In genomic region chr11:75558939-75559843, GRCh38 we compare ENCODE assay signal across 10 cellular contexts. TPM values are rescaled to one million over a fixed set of nuclear protein-coding genes. Genes with fewer than 3 reads are reported as not detected.
DNase-seq lines count a peak whose midpoint lies in the region; FAIRE-seq and TF ChIP-seq lines count a peak whose summit lies in the region.
"Had no signal": no experiment of that assay in that cellular context is flagged by ENCODE, and none has a peak within 500 bp of the region (broad histone marks: within the 10 kb centered on the region; RNA-seq: fewer than 3 reads in every experiment).

No MANE protein-coding gene starts in this region.

- H3K27ac ChIP-seq in astrocyte (ENCODE audit: low read depth, low read length) (peak overlapping the region; percentile 71), smooth muscle cell (ENCODE audit: low read depth) (peak overlapping the region; percentile 99)
- H3K27ac ChIP-seq: VCaP had no signal

- no peak for FAIRE-seq in astrocyte (lab: Jason Lieb, UNC)
- FAIRE-seq: GM12878 had no signal

- H3K9ac ChIP-seq in astrocyte (ENCODE audit: low read length) (peak overlapping the region; percentile 58), smooth muscle cell (ENCODE audit: low read depth) (peak overlapping the region; percentile 21)

- H3K27me3 ChIP-seq in astrocyte (ENCODE audit: insufficient read depth, low read length) = no peaks in the 10 kb centered on the region
- no peaks in the 10 kb centered on the region for H3K27me3 ChIP-seq in smooth muscle cell (ENCODE audit: low read depth)

- peak; percentile 82 for DNase-seq in GM03348 (ENCODE audit: low spot score)
- DNase-seq in astrocyte (ENCODE audit: low read depth) = peak; percentile 79
- DNase-seq in hepatic stellate cell (ENCODE audit: low spot score) = peak; percentile 82
- DNase-seq in smooth muscle cell (lab: John Stamatoyannopoulos, UW; ENCODE audit: unreplicated experiment) = no peak
- DNase-seq in NCI-H1694 treated with DMSO at 0.1 percent for 48 hours (lab: John Stamatoyannopoulos, UW) = no peak
- DNase-seq in effector CD8-positive, alpha-beta T cell (lab: John Stamatoyannopoulos, UW) = no peak
- DNase-seq in HuH-7 (ENCODE audit: low spot score) = no peak
- no peak for DNase-seq in activated CD4-positive, alpha-beta T cell treated with anti-CD3 and anti-CD28 coated beads, Interleukin-2, amount 50 U/mL, for 1 hour

- H2AFZ ChIP-seq in astrocyte (ENCODE audit: low read depth, low read length) (peak overlapping the region; percentile 49), smooth muscle cell (ENCODE audit: low read depth) (no peak overlapping the region)

- H3K36me3 ChIP-seq in astrocyte (ENCODE audit: insufficient read depth, low read length) (no peaks in the 10 kb centered on the region), smooth muscle cell (ENCODE audit: low read depth) (no peaks in the 10 kb centered on the region)

- H3K4me3 ChIP-seq in astrocyte (ENCODE audit: insufficient read depth, low read depth, low read length) (peak overlapping the region; percentile 3), smooth muscle cell (no peak overlapping the region)
- H3K4me3 ChIP-seq: GM12878 had no signal

- H3K27ac Mint-ChIP-seq in astrocyte (ENCODE audit: unreplicated experiment) = peak overlapping the region; percentile 85

- peaks cover 25% of the 10 kb centered on the region for H3K79me2 ChIP-seq in astrocyte (ENCODE audit: insufficient read depth, low read length)
- H3K79me2 ChIP-seq in smooth muscle cell (ENCODE audit: low read depth) = peaks cover 30% of the 10 kb centered on the region

- H3F3A ChIP-seq in smooth muscle cell (ENCODE audit: low read depth) = peaks cover 54% of the 10 kb centered on the region

- peaks cover 51% of the 10 kb centered on the region for H3K4me1 ChIP-seq in astrocyte (ENCODE audit: insufficient read depth, low read length)
- peaks cover 35% of the 10 kb centered on the region for H3K4me1 ChIP-seq in smooth muscle cell (ENCODE audit: low read depth)

- H3K36me3 Mint-ChIP-seq in astrocyte (ENCODE audit: low read depth, unreplicated experiment) = peaks cover 8% of the 10 kb centered on the region

- no peak for TF ChIP-seq CTCF in astrocyte (IDR thresholded peaks at IDR 0.05; ENCODE audit: insufficient read depth, low read depth, low read length)
- no peak for TF ChIP-seq CTCF in smooth muscle cell (IDR thresholded peaks at IDR 0.05; ENCODE audit: borderline replicate concordance, insufficient read depth, poor library complexity, severe bottlenecking)

- H3K27me3 Mint-ChIP-seq in astrocyte (ENCODE audit: low read depth, unreplicated experiment) = no peaks in the 10 kb centered on the region

- peak overlapping the region; percentile 56 for H3K4me2 ChIP-seq in astrocyte (ENCODE audit: low read length)
- peak overlapping the region; percentile 94 for H3K4me2 ChIP-seq in smooth muscle cell

- peaks cover 43% of the 10 kb centered on the region for H3K4me1 Mint-ChIP-seq in astrocyte (ENCODE audit: low read depth, unreplicated experiment)

- H4K20me1 ChIP-seq in astrocyte (ENCODE audit: insufficient read depth, low read length) = peaks cover 13% of the 10 kb centered on the region
- peaks cover 16% of the 10 kb centered on the region for H4K20me1 ChIP-seq in smooth muscle cell (ENCODE audit: low read depth)

- H3K9me3 ChIP-seq in astrocyte (ENCODE audit: insufficient read depth, low read depth, low read length) (no peaks in the 10 kb centered on the region), smooth muscle cell (replicated peaks; ENCODE audit: low read depth) (no peaks in the 10 kb centered on the region)

- WGBS in smooth muscle cell (ENCODE audit: low lambda C conversion rate) = 12% methylated on average over 8 of the region's 8 CpGs

- no peaks in the 10 kb centered on the region for H3K9me3 Mint-ChIP-seq in astrocyte (ENCODE audit: unreplicated experiment)

- peak overlapping the region; percentile 41 for H3K4me3 Mint-ChIP-seq in astrocyte (ENCODE audit: unreplicated experiment)

RNA-seq across cellular contexts. Expression of gene SERPINH1, which starts 2.9 kb away (rescaled TPM):
- 768 and 923 TPM in 2 replicates for total RNA-seq in astrocyte
- 2,653 and 2,895 TPM in 2 replicates for total RNA-seq in smooth muscle cell
- polyA plus RNA-seq in smooth muscle cell = 1,110 and 1,493 TPM in 2 replicates

RNA-seq across cellular contexts. Expression of gene GDPD5, which starts 33.5 kb away (rescaled TPM):
- total RNA-seq in astrocyte (6.7 and 9.4 TPM in 2 replicates), smooth muscle cell (2.3 and 3.2 TPM in 2 replicates)
- polyA plus RNA-seq in smooth muscle cell = 5.8 and 7.1 TPM in 2 replicates

Comparison
In these comparisons a context has a peak if more than half of its experiments do, and no peak if none do; other contexts are left out.
1. DNase-seq: peak in GM03348 (single experiment), astrocyte (single experiment) and hepatic stellate cell (single experiment); none in smooth muscle cell (single experiment), NCI-H1694 treated with DMSO at 0.1 percent for 48 hours (single experiment), effector CD8-positive, alpha-beta T cell (single experiment), HuH-7 (single experiment) and activated CD4-positive, alpha-beta T cell treated with anti-CD3 and anti-CD28 coated beads, Interleukin-2, amount 50 U/mL, for 1 hour (single experiment).